Comparison of ENCODE assay signal across 18 cellular contexts in genomic region chr2:27053321-27053720, GRCh38. TPM values are rescaled to one million over a fixed set of nuclear protein-coding genes. Genes with fewer than 3 reads are reported as not detected.
DNase-seq lines count a peak whose midpoint lies in the region; ATAC-seq and TF ChIP-seq lines count a peak whose summit lies in the region.
"Had no signal": no experiment of that assay in that cellular context is flagged by ENCODE, and none has a peak within 500 bp of the region (broad histone marks: within the 10 kb centered on the region; RNA-seq: fewer than 3 reads in every experiment).

No MANE protein-coding gene starts in this region.

- no peak overlapping the region for H3K27ac Mint-ChIP-seq in stimulated activated naive CD8-positive, alpha-beta T cell treated with anti-CD3 and anti-CD28 coated beads, Interleukin-15, Interleukin-2, amounts not matched to agents 100 ng/mL and 50 ng/mL, for 24 hours
- H3K27ac Mint-ChIP-seq in stimulated activated naive CD8-positive, alpha-beta T cell treated with anti-CD3 and anti-CD28 coated beads, Interleukin-15, amount 100 ng/mL, for 72 hours: peak overlapping the region in 1 of 2 donors; percentile 24
- H3K27ac Mint-ChIP-seq in activated T-helper 17 cell treated with anti-CD3 and anti-CD28 coated beads, Interleukin-2, amount 50 U/mL, for 72 hours: no peak overlapping the region
- H3K27ac Mint-ChIP-seq in naive thymus-derived CD8-positive, alpha-beta T cell: peak overlapping the region in 6 of 10 donors; percentile 11 to 59 (median 46)
- H3K27ac Mint-ChIP-seq: dendritic cell treated with granulocyte-macrophage colony-stimulating factor and Interleukin-4, amounts not matched to agents 40 ng/mL and 50 ng/mL, for 4 days had no signal

- TF ChIP-seq EP300 in esophagus muscularis mucosa (IDR thresholded peaks at IDR 0.05): no peak

- TF ChIP-seq CTCF in adrenal gland (IDR thresholded peaks at IDR 0.05) (no peak), esophagus muscularis mucosa (IDR thresholded peaks at IDR 0.05) (no peak)

- no peak for TF ChIP-seq POLR2A in adrenal gland (IDR thresholded peaks at IDR 0.05)
- no peak for TF ChIP-seq POLR2A in esophagus muscularis mucosa (IDR thresholded peaks at IDR 0.05; ENCODE audit: low read depth)

- H3K36me3 ChIP-seq in adrenal gland (replicated peaks in 1 of 2) (peaks cover 0 to 46% of the 10 kb centered on the region in 2 donors), esophagus muscularis mucosa (peaks cover 17 to 52% (median 50%) of the 10 kb centered on the region in 4 donors)

- H3K27me3 ChIP-seq in adrenal gland: no peaks in the 10 kb centered on the region
- H3K27me3 ChIP-seq in esophagus muscularis mucosa: no peaks in the 10 kb centered on the region
- H3K27me3 ChIP-seq: gastrocnemius medialis had no signal

- no peak for DNase-seq in stimulated activated naive CD8-positive, alpha-beta T cell treated with anti-CD3 and anti-CD28 coated beads, Interleukin-15, amount 100 ng/mL, for 72 hours
- DNase-seq in naive thymus-derived CD8-positive, alpha-beta T cell: no peak
- no peak for DNase-seq in adrenal gland
- no peak for DNase-seq in esophagus muscularis mucosa (ENCODE audit: extremely low spot score)
- DNase-seq in NOMO-1 (lab: John Stamatoyannopoulos, UW; ENCODE audit: unreplicated experiment in 2 of 2): no peak
- DNase-seq: activated CD4-positive, CD25-positive, alpha-beta regulatory T cell; gastrocnemius medialis; Karpas-422; NCI-H1105; NCI-H2107; NCI-H524; occipital lobe; SHP77 had no signal

- H3K27me3 Mint-ChIP-seq in stimulated activated naive CD8-positive, alpha-beta T cell treated with anti-CD3 and anti-CD28 coated beads, Interleukin-15, Interleukin-2, amounts not matched to agents 100 ng/mL and 50 ng/mL, for 24 hours: peaks cover 7% of the 10 kb centered on the region
- H3K27me3 Mint-ChIP-seq in stimulated activated naive CD8-positive, alpha-beta T cell treated with anti-CD3 and anti-CD28 coated beads, Interleukin-15, amount 100 ng/mL, for 72 hours: no peaks in the 10 kb centered on the region
- peaks cover 6% of the 10 kb centered on the region for H3K27me3 Mint-ChIP-seq in activated T-helper 17 cell treated with anti-CD3 and anti-CD28 coated beads, Interleukin-2, amount 50 U/mL, for 72 hours
- H3K27me3 Mint-ChIP-seq in naive thymus-derived CD8-positive, alpha-beta T cell: peaks cover 0 to 12% (median 0%) of the 10 kb centered on the region in 5 donors

- H3K4me1 ChIP-seq in adrenal gland (replicated peaks in 1 of 2) (peaks cover 0 to 13% of the 10 kb centered on the region in 2 donors), esophagus muscularis mucosa (peaks cover 14 to 43% (median 23%) of the 10 kb centered on the region in 4 donors)

- peak overlapping the region; percentile 88 for H3K4me3 Mint-ChIP-seq in stimulated activated naive CD8-positive, alpha-beta T cell treated with anti-CD3 and anti-CD28 coated beads, Interleukin-15, Interleukin-2, amounts not matched to agents 100 ng/mL and 50 ng/mL, for 24 hours
- peak overlapping the region in 1 of 2 donors; percentile 1 for H3K4me3 Mint-ChIP-seq in stimulated activated naive CD8-positive, alpha-beta T cell treated with anti-CD3 and anti-CD28 coated beads, Interleukin-15, amount 100 ng/mL, for 72 hours
- H3K4me3 Mint-ChIP-seq in activated T-helper 17 cell treated with anti-CD3 and anti-CD28 coated beads, Interleukin-2, amount 50 U/mL, for 72 hours: peak overlapping the region; percentile 94
- H3K4me3 Mint-ChIP-seq in naive thymus-derived CD8-positive, alpha-beta T cell: peak overlapping the region; percentile 30 to 92 (median 82)
- H3K4me3 Mint-ChIP-seq: dendritic cell treated with granulocyte-macrophage colony-stimulating factor and Interleukin-4, amounts not matched to agents 40 ng/mL and 50 ng/mL, for 4 days had no signal

- no peaks in the 10 kb centered on the region for H3K9me3 Mint-ChIP-seq in stimulated activated naive CD8-positive, alpha-beta T cell treated with anti-CD3 and anti-CD28 coated beads, Interleukin-15, Interleukin-2, amounts not matched to agents 100 ng/mL and 50 ng/mL, for 24 hours
- peaks cover 0 to 6% of the 10 kb centered on the region in 2 donors for H3K9me3 Mint-ChIP-seq in stimulated activated naive CD8-positive, alpha-beta T cell treated with anti-CD3 and anti-CD28 coated beads, Interleukin-15, amount 100 ng/mL, for 72 hours
- peaks cover 8% of the 10 kb centered on the region for H3K9me3 Mint-ChIP-seq in activated T-helper 17 cell treated with anti-CD3 and anti-CD28 coated beads, Interleukin-2, amount 50 U/mL, for 72 hours
- peaks cover 0 to 10% (median 3%) of the 10 kb centered on the region in 9 donors for H3K9me3 Mint-ChIP-seq in naive thymus-derived CD8-positive, alpha-beta T cell
- H3K9me3 Mint-ChIP-seq: dendritic cell treated with granulocyte-macrophage colony-stimulating factor and Interleukin-4, amounts not matched to agents 40 ng/mL and 50 ng/mL, for 4 days had no signal

- 82 to 88% (median 85%) methylated on average over 11 of the region's 11 CpGs for WGBS in adrenal gland, 4 donors
- WGBS in esophagus muscularis mucosa: 93% methylated on average over 11 of the region's 11 CpGs

- H3K36me3 Mint-ChIP-seq in stimulated activated naive CD8-positive, alpha-beta T cell treated with anti-CD3 and anti-CD28 coated beads, Interleukin-15, Interleukin-2, amounts not matched to agents 100 ng/mL and 50 ng/mL, for 24 hours (ENCODE audit: low read depth): peaks cover 31% of the 10 kb centered on the region
- H3K36me3 Mint-ChIP-seq in activated T-helper 17 cell treated with anti-CD3 and anti-CD28 coated beads, Interleukin-2, amount 50 U/mL, for 72 hours (ENCODE audit: low read depth): peaks cover 39% of the 10 kb centered on the region
- H3K36me3 Mint-ChIP-seq in naive thymus-derived CD8-positive, alpha-beta T cell: peaks cover 0 to 25% (median 8%) of the 10 kb centered on the region in 3 donors

- no peaks in the 10 kb centered on the region for H3K9me3 ChIP-seq in adrenal gland (replicated peaks in 1 of 3)
- no peaks in the 10 kb centered on the region for H3K9me3 ChIP-seq in esophagus muscularis mucosa
- H3K9me3 ChIP-seq: gastrocnemius medialis had no signal

- POLR2A ChIA-PET in naive thymus-derived CD8-positive, alpha-beta T cell (lab: Charles Lee): interaction anchor here (1.3 to 17.0 kb wide), 4 partner anchors 6 to 82 kb away, joined by 6 to 270 read pairs (median 72); partner anchors contain the start of genes KHK and OST4

- peaks cover 27% of the 10 kb centered on the region for H3K4me1 Mint-ChIP-seq in stimulated activated naive CD8-positive, alpha-beta T cell treated with anti-CD3 and anti-CD28 coated beads, Interleukin-15, Interleukin-2, amounts not matched to agents 100 ng/mL and 50 ng/mL, for 24 hours (ENCODE audit: low read depth)
- peaks cover 41% of the 10 kb centered on the region for H3K4me1 Mint-ChIP-seq in stimulated activated naive CD8-positive, alpha-beta T cell treated with anti-CD3 and anti-CD28 coated beads, Interleukin-15, amount 100 ng/mL, for 72 hours
- peaks cover 18% of the 10 kb centered on the region for H3K4me1 Mint-ChIP-seq in activated T-helper 17 cell treated with anti-CD3 and anti-CD28 coated beads, Interleukin-2, amount 50 U/mL, for 72 hours
- peaks cover 22 to 40% (median 27%) of the 10 kb centered on the region in 4 donors for H3K4me1 Mint-ChIP-seq in naive thymus-derived CD8-positive, alpha-beta T cell

- intact Hi-C loops in adrenal gland (cut with DNase I): no loop called here
- intact Hi-C loops in esophagus muscularis mucosa (cut with DNase I): no loop called here

- ATAC-seq in stimulated activated naive CD8-positive, alpha-beta T cell treated with anti-CD3 and anti-CD28 coated beads, Interleukin-15, amount 100 ng/mL, for 72 hours: no peak
- no peak for ATAC-seq in activated T-helper 17 cell treated with anti-CD3 and anti-CD28 coated beads, Interleukin-2, amount 50 U/mL, for 72 hours (replicated peaks)
- ATAC-seq in naive thymus-derived CD8-positive, alpha-beta T cell: no peak
- ATAC-seq: gastrocnemius medialis, sciatic nerve had no signal

- H3K27ac ChIP-seq in adrenal gland: no peak overlapping the region
- H3K27ac ChIP-seq in esophagus muscularis mucosa (replicated peaks in 1 of 4): peak overlapping the region in 2 of 4 donors; percentile 94 to 96
- H3K27ac ChIP-seq: epithelial cell of prostate had no signal

- H3K4me3 ChIP-seq in adrenal gland (no peak overlapping the region), esophagus muscularis mucosa (no peak overlapping the region)
- H3K4me3 ChIP-seq: gastrocnemius medialis had no signal

RNA-seq across cellular contexts. Expression of gene AGBL5, which starts 1.9 kb away (rescaled TPM):
- 10 to 100 TPM; 13.1 to 14.3 TPM for total RNA-seq in activated T-helper 17 cell treated with anti-CD3 and anti-CD28 coated beads, Interleukin-2, amount 50 U/mL, for 72 hours
- 10 to 100 TPM; 13.2 to 15.8 TPM for total RNA-seq in naive thymus-derived CD8-positive, alpha-beta T cell
- polyA plus RNA-seq in naive thymus-derived CD8-positive, alpha-beta T cell: 1 to 10 TPM; 7.9 to 9.3 (median 8.2) TPM
- total RNA-seq in adrenal gland (10 to 100 TPM; 23.4 to 42.4 (median 30.4) TPM), esophagus muscularis mucosa (10 to 100 TPM; 19.5 to 29.2 (median 24.1) TPM)
- polyA plus RNA-seq in adrenal gland: 10 to 100 TPM; 21.2 to 31.3 (median 29.8) TPM

RNA-seq across cellular contexts. Expression of gene OST4, which starts 18.1 kb away (rescaled TPM):
- 100 to 1,000 TPM; 286 to 313 TPM for total RNA-seq in activated T-helper 17 cell treated with anti-CD3 and anti-CD28 coated beads, Interleukin-2, amount 50 U/mL, for 72 hours
- total RNA-seq in naive thymus-derived CD8-positive, alpha-beta T cell: 100 to 1,000 TPM; 246 to 268 TPM
- polyA plus RNA-seq in naive thymus-derived CD8-positive, alpha-beta T cell: 100 to 1,000 TPM; 827 to 916 (median 901) TPM
- total RNA-seq in adrenal gland: 100 to 1,000 TPM; 174 to 573 (median 381) TPM
- 100 to 1,000 TPM; 387 to 602 (median 531) TPM for polyA plus RNA-seq in adrenal gland
- 100 to 1,000 TPM; 200 to 352 (median 243) TPM for total RNA-seq in esophagus muscularis mucosa

RNA-seq across cellular contexts. Expression of gene TMEM214, which starts 20.6 kb away (rescaled TPM):
- 10 to 100 TPM; 73.3 to 81.5 TPM for total RNA-seq in activated T-helper 17 cell treated with anti-CD3 and anti-CD28 coated beads, Interleukin-2, amount 50 U/mL, for 72 hours
- total RNA-seq in naive thymus-derived CD8-positive, alpha-beta T cell: 10 to 100 TPM; 60.0 to 60.9 TPM
- 10 to 100 TPM; 19.4 to 25.8 (median 20.8) TPM for polyA plus RNA-seq in naive thymus-derived CD8-positive, alpha-beta T cell
- total RNA-seq in adrenal gland (100 to 1,000 TPM in 2 of 8 donors, 10 to 100 TPM in 6; 39.7 to 124 (median 53.2) TPM), esophagus muscularis mucosa (10 to 100 TPM; 26.7 to 47.7 (median 35.3) TPM)
- polyA plus RNA-seq in adrenal gland: 100 to 1,000 TPM in 1 of 3 donors, 10 to 100 TPM in 2; 63.7 to 111 (median 96.8) TPM

RNA-seq across cellular contexts. Expression of gene EMILIN1, which starts 25.1 kb away (rescaled TPM):
- total RNA-seq in activated T-helper 17 cell treated with anti-CD3 and anti-CD28 coated beads, Interleukin-2, amount 50 U/mL, for 72 hours: under 1 TPM; 0.42 to 0.93 TPM
- total RNA-seq in naive thymus-derived CD8-positive, alpha-beta T cell: under 1 TPM; 0.41 to 0.86 TPM
- polyA plus RNA-seq in naive thymus-derived CD8-positive, alpha-beta T cell: 1 to 10 TPM in 1 of 3 donors, under 1 TPM in 2; 0.90 to 1.1 (median 0.98) TPM
- 100 to 1,000 TPM in 5 of 8 donors, 10 to 100 TPM in 3; 51.6 to 243 (median 127) TPM for total RNA-seq in adrenal gland
- polyA plus RNA-seq in adrenal gland: 100 to 1,000 TPM in 1 of 3 donors, 10 to 100 TPM in 1, 1 to 10 TPM in 1; 4.2 to 168 (median 84.4) TPM
- 100 to 1,000 TPM; 126 to 288 (median 168) TPM for total RNA-seq in esophagus muscularis mucosa

RNA-seq across cellular contexts. Expression of gene KHK, which starts 33.3 kb away (rescaled TPM):
- total RNA-seq in activated T-helper 17 cell treated with anti-CD3 and anti-CD28 coated beads, Interleukin-2, amount 50 U/mL, for 72 hours: 10 to 100 TPM in 1 of 2 donors, 1 to 10 TPM in 1; 5.9 to 10.5 TPM
- total RNA-seq in naive thymus-derived CD8-positive, alpha-beta T cell: 1 to 10 TPM; 6.3 to 7.2 TPM
- polyA plus RNA-seq in naive thymus-derived CD8-positive, alpha-beta T cell: 1 to 10 TPM; 6.0 to 8.9 (median 6.1) TPM
- total RNA-seq in adrenal gland (10 to 100 TPM in 4 of 8 donors, 1 to 10 TPM in 4; 4.0 to 14.4 (median 10.0) TPM), esophagus muscularis mucosa (1 to 10 TPM; 1.2 to 6.3 (median 1.7) TPM)
- polyA plus RNA-seq in adrenal gland: 1 to 10 TPM; 3.3 to 6.7 (median 4.9) TPM

Comparison
In these comparisons a context has a peak if more than half of its experiments do, and no peak if none do; other contexts are left out.
1. H3K27ac Mint-ChIP-seq: peak in naive thymus-derived CD8-positive, alpha-beta T cell (6 of 10); none in stimulated activated naive CD8-positive, alpha-beta T cell treated with anti-CD3 and anti-CD28 coated beads, Interleukin-15, Interleukin-2, amounts not matched to agents 100 ng/mL and 50 ng/mL, for 24 hours (single experiment) and activated T-helper 17 cell treated with anti-CD3 and anti-CD28 coated beads, Interleukin-2, amount 50 U/mL, for 72 hours (single experiment).